ENCODE assay signal across 4 cellular contexts in the genomic region with DNA sequence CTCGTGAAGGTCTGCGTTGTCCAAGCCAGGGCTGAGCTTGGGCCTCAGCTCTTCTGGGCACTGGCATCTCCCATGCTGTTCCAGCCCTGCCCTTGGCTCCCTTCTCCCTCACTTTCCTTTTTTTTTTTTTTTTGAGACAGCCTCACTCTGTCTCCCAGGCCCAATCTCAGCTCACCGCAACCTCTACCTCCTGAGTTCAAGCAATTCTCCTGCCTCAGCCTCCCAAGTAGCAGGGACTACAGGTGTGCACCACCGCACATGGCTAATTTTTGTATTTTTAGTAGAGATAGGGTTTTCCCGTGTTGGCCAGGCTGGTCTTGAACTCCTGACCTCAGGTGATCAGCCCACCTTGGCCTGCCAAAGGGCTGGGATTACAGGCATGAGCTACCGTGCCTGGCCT. TPM values are rescaled to one million over a fixed set of nuclear protein-coding genes. Genes with fewer than 3 reads are reported as not detected.
DNase-seq lines count a peak whose midpoint lies in the region; ATAC-seq and TF ChIP-seq lines count a peak whose summit lies in the region.
"Not testable (repeated sequence)": the region's sequence is repeated elsewhere in the genome, so short reads cannot be mapped to it uniquely, and the experiment has no call there.

No MANE protein-coding gene starts in this region.

- not testable (repeated sequence) for H3K4me1 ChIP-seq in HEK293 (ENCODE audit: control insufficient read depth, insufficient read depth, low read length)
- peaks cover 19% of the 10 kb centered on the region for H3K4me1 ChIP-seq in effector memory CD4-positive, alpha-beta T cell (ENCODE audit: control insufficient read depth, insufficient read depth, low read length, poor library complexity, severe bottlenecking)
- peaks cover 8 to 26% of the 10 kb centered on the region in 2 donors for H3K4me1 ChIP-seq in neuronal stem cell (ENCODE audit: control insufficient read depth in 2 of 2, insufficient read depth in 1 of 2, low read depth in 1 of 2, low read length in 2 of 2)

- H4K8ac ChIP-seq in neuronal stem cell (ENCODE audit: low read depth, low read length) = not testable (repeated sequence)

- not testable (repeated sequence) for H3K4me3 Mint-ChIP-seq in T-helper 17 cell

- peaks cover 18% of the 10 kb centered on the region for H3K4me1 Mint-ChIP-seq in T-helper 17 cell

- H2AK5ac ChIP-seq in neuronal stem cell (ENCODE audit: low read depth, low read length) = peak overlapping the region; percentile 73

- H3K36me3 ChIP-seq in HEK293 (ENCODE audit: control insufficient read depth in 2 of 2, insufficient read depth in 1 of 2, low read length in 2 of 2) (peaks cover 0 to 13% of the 10 kb centered on the region in 2 experiments; a peak in 1 of 3 replicates), neuronal stem cell (replicated peaks in 1 of 2; ENCODE audit: control insufficient read depth in 2 of 2, insufficient read depth in 2 of 2, low read length in 2 of 2) (peaks cover 4 to 23% of the 10 kb centered on the region in 2 donors)
- H3K36me3 ChIP-seq in effector memory CD4-positive, alpha-beta T cell (ENCODE audit: control insufficient read depth, insufficient read depth, low read length) = peaks cover 32% of the 10 kb centered on the region

- H3K9ac ChIP-seq in neuronal stem cell (ENCODE audit: low read depth, low read length, poor library complexity) = peak overlapping the region; percentile 63

- H3K27me3 ChIP-seq in effector memory CD4-positive, alpha-beta T cell (replicated peaks; ENCODE audit: control insufficient read depth, insufficient read depth, low read length, poor library complexity, severe bottlenecking); neuronal stem cell (ENCODE audit: control insufficient read depth in 3 of 3, insufficient read depth in 3 of 3, low read depth in 1 of 3, low read length in 3 of 3): not testable (repeated sequence)

- not testable (repeated sequence) for H2BK12ac ChIP-seq in neuronal stem cell (ENCODE audit: low read length)

- not testable (repeated sequence) for H2AFZ ChIP-seq in neuronal stem cell (ENCODE audit: low read length)

- not testable (repeated sequence) for H3K36me3 Mint-ChIP-seq in T-helper 17 cell (ENCODE audit: low read depth)

- not testable (repeated sequence) for H3K4me3 ChIP-seq in HEK293 (ENCODE audit: low read depth, low read length); effector memory CD4-positive, alpha-beta T cell (ENCODE audit: insufficient read depth, low read depth, low read length, poor library complexity, severe bottlenecking); neuronal stem cell (ENCODE audit: low read length in 2 of 2)

- H3K14ac ChIP-seq in neuronal stem cell (ENCODE audit: low read length) = not testable (repeated sequence)

- peak overlapping the region; percentile 81 for H3K27ac Mint-ChIP-seq in T-helper 17 cell

- not testable (repeated sequence) for TF ChIP-seq CTCF in HEK293 (tag by site-specific recombination; IDR thresholded peaks at IDR 0.05)

- not testable (repeated sequence) for H4K91ac ChIP-seq in neuronal stem cell (ENCODE audit: low read depth, low read length, poor library complexity)

- not testable (repeated sequence) for H3K27ac ChIP-seq in HEK293 (ENCODE audit: extremely low read depth, low read depth, low read length); neuronal stem cell (replicated peaks; ENCODE audit: low read length)
- peak overlapping the region; percentile 21 for H3K27ac ChIP-seq in effector memory CD4-positive, alpha-beta T cell (ENCODE audit: insufficient read depth, low read length, poor library complexity, severe bottlenecking)

- not testable (repeated sequence) for H3K4me2 ChIP-seq in neuronal stem cell (ENCODE audit: insufficient read depth, low read length, poor library complexity, severe bottlenecking)

- not testable (repeated sequence) for H2BK5ac ChIP-seq in neuronal stem cell (ENCODE audit: low read length)

- peak overlapping the region; percentile 84 for H3K4ac ChIP-seq in neuronal stem cell (ENCODE audit: low read length)

- not testable (repeated sequence) for ATAC-seq in T-helper 17 cell

- WGBS in neuronal stem cell (ENCODE audit: extremely low coverage in 2 of 2, insufficient read length in 2 of 2, insufficient replicate concordance in 1 of 2), 2 donors = no CpG with 5 or more reads among the region's 6 CpGs

- not testable (repeated sequence) for DNase-seq in T-helper 17 cell; effector memory CD4-positive, alpha-beta T cell; neuronal stem cell (ENCODE audit: low spot score)

- H3K18ac ChIP-seq in neuronal stem cell (ENCODE audit: low read length) = peak overlapping the region; percentile 34

- POLR2A ChIA-PET in HEK293 (lab: Yijun Ruan, JAX) = interaction anchor here (0.5 to 4.4 kb wide), 2 partner anchors 22 to 99 kb away, joined by 3 to 26 read pairs; partner anchors contain the start of genes FBXO24 and LRCH4

- H2BK120ac ChIP-seq in neuronal stem cell (ENCODE audit: low read depth, low read length) = not testable (repeated sequence)

- CTCF ChIA-PET in HEK293 (lab: Yijun Ruan, JAX) = interaction anchor here (0.6 to 3.4 kb wide), 25 partner anchors 8 to 502 kb away, joined by 3 to 37 read pairs (median 5); partner anchors contain the start of genes FBXO24, GNB2, LRCH4 and PCOLCE

- not testable (repeated sequence) for H3K79me1 ChIP-seq in neuronal stem cell (ENCODE audit: low read depth, low read length)

- not testable (repeated sequence) for H2BK15ac ChIP-seq in neuronal stem cell (ENCODE audit: low read length)

- H3K23ac ChIP-seq in neuronal stem cell (ENCODE audit: low read depth, low read length, poor library complexity) = peak overlapping the region; percentile 59

- not testable (repeated sequence) for H3K27me3 Mint-ChIP-seq in T-helper 17 cell

- not testable (repeated sequence) for H3K9me3 ChIP-seq in HEK293 (ENCODE audit: control insufficient read depth, insufficient read depth, low read depth, low read length); T-helper 17 cell (ENCODE audit: control insufficient read depth, low read length, poor library complexity, severe bottlenecking); effector memory CD4-positive, alpha-beta T cell (ENCODE audit: control insufficient read depth, low read length); neuronal stem cell (replicated peaks in 1 of 2; ENCODE audit: control insufficient read depth in 2 of 2, insufficient read depth in 1 of 2, low read depth in 1 of 2, low read length in 2 of 2)

TF ChIP-seq in HEK293, 187 proteins besides CTCF, POLR2A, EP300 and RAD21:
- 0 out of 2 replicates have a peak, but pooled peaks have one; percentile 28 for TF ChIP-seq ZNF785 (tag by site-specific recombination; IDR thresholded peaks at IDR 0.05)

RNA-seq across cellular contexts. Expression of gene SAP25, which starts 9.3 kb away (rescaled TPM):
- 10 to 100 TPM; 33.1 to 43.1 TPM for total RNA-seq in T-helper 17 cell
- 4.0 TPM for polyA plus RNA-seq in neuronal stem cell (2013, experiment 1 of 2)
- 3.4 TPM for polyA plus RNA-seq in neuronal stem cell (2013, experiment 2 of 2)

RNA-seq across cellular contexts. Expression of gene LRCH4, which starts 21.5 kb away (rescaled TPM):
- total RNA-seq in T-helper 17 cell = 100 to 1,000 TPM; 284 to 305 TPM
- polyA plus RNA-seq in neuronal stem cell (2013, experiment 1 of 2) = 30.1 TPM
- 28.3 TPM for polyA plus RNA-seq in neuronal stem cell (2013, experiment 2 of 2)

RNA-seq across cellular contexts. Expression of gene FBXO24, which starts 21.7 kb away (rescaled TPM):
- under 1 TPM; 0.31 to 0.70 TPM for total RNA-seq in T-helper 17 cell
- polyA plus RNA-seq in neuronal stem cell (2013, experiment 1 of 2) = 1.2 TPM
- 1.1 TPM for polyA plus RNA-seq in neuronal stem cell (2013, experiment 2 of 2)

RNA-seq across cellular contexts. Expression of gene AGFG2, which starts 25.4 kb away (rescaled TPM):
- 10 to 100 TPM; 33.1 to 45.9 TPM for total RNA-seq in T-helper 17 cell
- polyA plus RNA-seq in neuronal stem cell (2013, experiment 1 of 2) = 3.2 TPM
- polyA plus RNA-seq in neuronal stem cell (2013, experiment 2 of 2) = 4.6 TPM

RNA-seq across cellular contexts. Expression of gene PCOLCE, which starts 37.8 kb away (rescaled TPM):
- total RNA-seq in T-helper 17 cell = 10 to 100 TPM; 12.6 to 14.7 TPM
- 24.7 TPM for polyA plus RNA-seq in neuronal stem cell (2013, experiment 1 of 2)
- 24.4 TPM for polyA plus RNA-seq in neuronal stem cell (2013, experiment 2 of 2)
